23 cellular contexts compared by ENCODE assay signal in genomic region chr3:67719333-67719732, GRCh38.
DNase-seq lines count a peak whose midpoint lies in the region; ATAC-seq, FAIRE-seq and TF ChIP-seq lines count a peak whose summit lies in the region.
"Had no signal": no experiment of that assay in that cellular context is flagged by ENCODE, and none has a peak within 500 bp of the region (broad histone marks: within the 10 kb centered on the region; RNA-seq: fewer than 3 reads in every experiment).

No MANE protein-coding gene starts in this region.

- no peaks in the 10 kb centered on the region for H3K27me3 Mint-ChIP-seq in T-helper 17 cell
- H3K27me3 Mint-ChIP-seq: activated naive CD8-positive, alpha-beta T cell treated with anti-CD3 and anti-CD28 coated beads, Interleukin-2, amount 10 ng/mL, durations not matched to agents 7 days and 5 days; stimulated activated naive CD8-positive, alpha-beta T cell treated with anti-CD3 and anti-CD28 coated beads, Interleukin-15, amount 100 ng/mL, for 72 hours had no signal

- H3K27ac ChIP-seq in stomach = no peak overlapping the region
- H3K27ac ChIP-seq: GM23248, lower lobe of right lung, tibial nerve had no signal

- 89 to 97% (median 96%) methylated on average over 3 of the region's 3 CpGs for WGBS in stomach, 5 donors

- H3K4me3 ChIP-seq in adipocyte (ENCODE audit: low read length) = no peak overlapping the region
- H3K4me3 ChIP-seq in foreskin fibroblast (ENCODE audit: low read depth in 1 of 2, low read length in 2 of 2) = no peak overlapping the region
- no peak overlapping the region for H3K4me3 ChIP-seq in stomach
- H3K4me3 ChIP-seq: GM23248, lower lobe of right lung, tibial nerve had no signal

- H3K36me3 ChIP-seq in adipocyte (ENCODE audit: control insufficient read depth, insufficient read depth, low read length, severe bottlenecking) (no peaks in the 10 kb centered on the region), stomach (no peaks in the 10 kb centered on the region)
- H3K36me3 ChIP-seq: BE2C, lower lobe of right lung, tibial nerve had no signal

- ATAC-seq in T-helper 17 cell = no peak
- ATAC-seq: lower lobe of right lung; stimulated activated naive CD8-positive, alpha-beta T cell treated with anti-CD3 and anti-CD28 coated beads, Interleukin-15, amount 100 ng/mL, for 72 hours had no signal

- no peak for TF ChIP-seq CTCF in foreskin fibroblast (IDR thresholded peaks at IDR 0.05; ENCODE audit: low read depth, low read length)
- no peak for TF ChIP-seq CTCF in stomach (IDR thresholded peaks at IDR 0.05)

- intact Hi-C loops in stomach (cut with DNase I; ENCODE audit: low total_unique reads) = no loop called here

- no peak for TF ChIP-seq EP300 in stomach (IDR thresholded peaks at IDR 0.05)

- no peak overlapping the region for H3K4me3 Mint-ChIP-seq in T-helper 17 cell
- H3K4me3 Mint-ChIP-seq: activated naive CD8-positive, alpha-beta T cell treated with anti-CD3 and anti-CD28 coated beads, Interleukin-2, amount 10 ng/mL, durations not matched to agents 7 days and 5 days; stimulated activated naive CD8-positive, alpha-beta T cell treated with anti-CD3 and anti-CD28 coated beads, Interleukin-15, amount 100 ng/mL, for 72 hours had no signal

- no peak overlapping the region for H3K27ac Mint-ChIP-seq in T-helper 17 cell
- H3K27ac Mint-ChIP-seq: activated naive CD8-positive, alpha-beta T cell treated with anti-CD3 and anti-CD28 coated beads, Interleukin-2, amount 10 ng/mL, durations not matched to agents 7 days and 5 days; stimulated activated naive CD8-positive, alpha-beta T cell treated with anti-CD3 and anti-CD28 coated beads, Interleukin-15, amount 100 ng/mL, for 72 hours had no signal

- H3K4me1 ChIP-seq in adipocyte (ENCODE audit: control insufficient read depth, insufficient read depth, low read length) (no peaks in the 10 kb centered on the region), stomach (no peaks in the 10 kb centered on the region)
- H3K4me1 ChIP-seq: BE2C, lower lobe of right lung, tibial nerve had no signal

- H3K4me1 Mint-ChIP-seq in T-helper 17 cell = no peaks in the 10 kb centered on the region

- no peak for FAIRE-seq in urothelium cell line (lab: Jason Lieb, UNC)

- peaks cover 3% of the 10 kb centered on the region for H3K36me3 Mint-ChIP-seq in T-helper 17 cell (ENCODE audit: low read depth)

- no peak overlapping the region for H3K9ac ChIP-seq in adipocyte (ENCODE audit: low read length)
- H3K9ac ChIP-seq: GM23248 had no signal

- DNase-seq in HT1080 (ENCODE audit: low read depth) = peak; percentile 75
- DNase-seq in adipocyte (ENCODE audit: low read depth) = peak; percentile 19
- DNase-seq in foreskin fibroblast = peak; percentile 7 to 16
- peak; percentile 14 for DNase-seq in urothelium cell line (ENCODE audit: low spot score)
- DNase-seq in stomach = no peak
- no peak for DNase-seq in activated gamma-delta T cell treated with Interleukin-2 at 50 U/mL for 16 hours
- DNase-seq in T-helper 17 cell = no peak
- DNase-seq: activated CD4-positive, alpha-beta T cell treated with anti-CD3 and anti-CD28 coated beads for 48 hours; activated naive CD8-positive, alpha-beta T cell treated with anti-CD3 and anti-CD28 coated beads, Interleukin-2, amount 10 ng/mL, durations not matched to agents 7 days and 5 days; BE2C; Caco-2; DND-41; GM23248; islet precursor cell; Kasumi-1; lower lobe of right lung; NCI-H1092; NCI-H187 treated with DMSO at 0.1 percent for 48 hours; NCI-H748 treated with DMSO at 0.1 percent for 48 hours; occipital lobe; SHP77; stimulated activated naive CD8-positive, alpha-beta T cell treated with anti-CD3 and anti-CD28 coated beads, Interleukin-15, amount 100 ng/mL, for 72 hours had no signal

- peaks cover 8% of the 10 kb centered on the region for H3K9me3 ChIP-seq in adipocyte (ENCODE audit: control insufficient read depth, low read length)
- peaks cover 0 to 8% (median 3%) of the 10 kb centered on the region in 4 donors for H3K9me3 ChIP-seq in stomach
- no peaks in the 10 kb centered on the region for H3K9me3 ChIP-seq in T-helper 17 cell (ENCODE audit: control insufficient read depth, low read length, poor library complexity, severe bottlenecking)
- H3K9me3 ChIP-seq: BE2C had no signal

- no peak for TF ChIP-seq POLR2A in stomach (IDR thresholded peaks at IDR 0.05)

- H3K27me3 ChIP-seq in adipocyte (replicated peaks; ENCODE audit: control insufficient read depth, insufficient read depth, low read length) (no peaks in the 10 kb centered on the region), stomach (no peaks in the 10 kb centered on the region)
- H3K27me3 ChIP-seq: BE2C, tibial nerve had no signal

Comparison
In these comparisons a context has a peak if more than half of its experiments do, and no peak if none do; other contexts are left out.
1. DNase-seq: peak in HT1080 (single experiment), adipocyte (single experiment), foreskin fibroblast (2 of 2) and urothelium cell line (single experiment); none in stomach (single experiment), activated gamma-delta T cell treated with Interleukin-2 at 50 U/mL for 16 hours (single experiment) and T-helper 17 cell (0 of 3).